ENCODE assay signal across 29 cellular contexts in the genomic region with DNA sequence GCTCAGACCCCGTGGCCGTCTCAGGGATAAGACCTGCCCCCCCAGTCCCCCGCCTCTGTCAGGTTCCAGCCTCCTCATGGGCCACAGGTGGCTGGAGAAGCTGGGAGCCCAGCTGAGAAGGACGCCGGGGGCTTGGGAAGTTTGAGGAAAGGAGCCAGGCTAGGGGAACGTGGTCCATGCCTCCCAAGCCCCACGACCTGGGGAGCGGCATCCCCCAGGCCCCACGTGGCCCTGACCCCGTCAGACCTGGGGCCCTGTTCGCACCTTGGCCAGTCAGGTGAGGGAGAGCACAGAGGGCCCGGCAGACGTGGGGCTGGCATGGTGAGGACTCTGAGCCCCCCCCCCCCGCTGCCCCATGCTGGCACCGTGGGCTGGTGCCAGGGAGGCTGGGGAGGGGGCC. TPM values are rescaled to one million over a fixed set of nuclear protein-coding genes. Genes with fewer than 3 reads are reported as not detected.
"Had no signal": no experiment of that assay in that cellular context is flagged by ENCODE, and none has a peak within 500 bp of the region (broad histone marks: within the 10 kb centered on the region; RNA-seq: fewer than 3 reads in every experiment).

No MANE protein-coding gene starts in this region.

- ATAC-seq: effector memory CD8-positive, alpha-beta T cell; gastrocnemius medialis; left lung; lower lobe of right lung; naive thymus-derived CD8-positive, alpha-beta T cell; psoas muscle; right lobe of liver; stimulated activated naive CD8-positive, alpha-beta T cell treated with anti-CD3 and anti-CD28 coated beads, Interleukin-15, amount 100 ng/mL, for 72 hours had no signal

- H3K27me3 ChIP-seq: ovary, right lobe of liver, suprapubic skin had no signal

- FAIRE-seq: keratinocyte, small intestine, urothelium cell line had no signal

- H3K36me3 ChIP-seq: gastrocnemius medialis, lower lobe of right lung, ovary, right lobe of liver had no signal

- H3K4me3 ChIP-seq: gastrocnemius medialis, left lung, lower lobe of right lung, ovary, psoas muscle, right lobe of liver, suprapubic skin had no signal

- H3K4me1 ChIP-seq: right lobe of liver had no signal

- H3K27ac ChIP-seq: gastrocnemius medialis, left lung, lower lobe of right lung, ovary, psoas muscle, right lobe of liver, suprapubic skin had no signal

- H3K9me3 ChIP-seq: gastrocnemius medialis, left lung, lower lobe of right lung, ovary, psoas muscle, right lobe of liver, suprapubic skin had no signal

- DNase-seq: cerebellar nuclear complex; cortex of kidney; effector memory CD8-positive, alpha-beta T cell; gastrocnemius medialis; head of caudate nucleus; lower lobe of right lung; naive thymus-derived CD8-positive, alpha-beta T cell; nephron progenitor cell; occipital lobe; ovary; psoas muscle; right lobe of liver; small intestine; stimulated activated CD4-positive, alpha-beta T cell treated with anti-CD3 and anti-CD28 coated beads, Interleukin-12 subunit alpha, Interleukin-12 subunit beta, amount 100 ng/mL, for 4 hours; stimulated activated CD4-positive, alpha-beta T cell treated with anti-CD3 and anti-CD28 coated beads, Interleukin-1b, Interleukin-23, amount 100 ng/mL, for 48 hours; stimulated activated CD4-positive, alpha-beta T cell treated with anti-CD3 and anti-CD28 coated beads, Interleukin-4, amount 100 ng/mL, for 1 hour; stimulated activated CD8-positive, alpha-beta memory T cell treated with anti-CD3 and anti-CD28 coated beads, Interleukin-4, amount 100 ng/mL, for 48 hours; stimulated activated naive CD4-positive, alpha-beta T cell; stimulated activated naive CD8-positive, alpha-beta T cell treated with anti-CD3 and anti-CD28 coated beads, Interleukin-15, amount 100 ng/mL, for 72 hours had no signal

RNA-seq across cellular contexts. Expression of gene CCDC187, which starts 27.1 kb away (rescaled TPM):
- total RNA-seq: dermis microvascular lymphatic vessel endothelial cell; gastrocnemius medialis; glomerular endothelial cell; mesenteric fat pad; myocyte; naive thymus-derived CD8-positive, alpha-beta T cell; psoas muscle; renal cortical epithelial cell had no signal
- polyA plus RNA-seq: esophagus; naive thymus-derived CD8-positive, alpha-beta T cell; psoas muscle had no signal
